ENCODE assay signal across 21 cellular contexts in the genomic region with DNA sequence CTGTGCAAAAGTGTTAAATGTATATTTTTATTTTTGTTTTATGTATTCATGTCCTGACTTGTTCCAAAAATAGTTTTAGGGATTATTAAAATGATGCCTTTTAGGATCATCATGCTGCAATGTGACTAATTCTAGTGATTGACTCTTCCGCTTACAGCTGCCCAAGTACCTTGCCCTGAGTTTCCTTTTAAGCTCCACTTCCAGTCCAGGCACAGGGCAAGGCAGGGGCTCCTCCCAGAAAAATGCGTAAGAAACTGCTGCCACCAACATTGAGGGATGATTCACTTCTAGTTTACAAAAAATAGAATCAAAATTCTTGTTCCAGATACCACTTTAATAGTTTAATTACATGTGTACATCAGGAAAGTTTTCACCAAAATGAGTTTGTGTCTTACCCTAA.
A peak's percentile ranks its signal among the peaks of the same experiment; 100 is the strongest.
DNase-seq lines count a peak whose midpoint lies in the region; ATAC-seq and TF ChIP-seq lines count a peak whose summit lies in the region.
"Had no signal": no experiment of that assay in that cellular context is flagged by ENCODE, and none has a peak within 500 bp of the region (broad histone marks: within the 10 kb centered on the region; RNA-seq: fewer than 3 reads in every experiment).

No MANE protein-coding gene starts in this region.

- POLR2A ChIA-PET in MCF 10A (lab: Yijun Ruan, JAX), result interaction anchor here (0.7 to 2.8 kb wide), 9 partner anchors 9 to 566 kb away, joined by 3 to 10 read pairs (median 3); no protein-coding TSS in a partner anchor

- H3K27me3 ChIP-seq in breast epithelium (no peaks in the 10 kb centered on the region), smooth muscle cell (ENCODE audit: low read depth) (no peaks in the 10 kb centered on the region)
- H3K27me3 ChIP-seq: BLaER1, sigmoid colon, upper lobe of left lung had no signal

- BruUV-seq in MCF 10A (replicated peaks; lab: Mats Ljungman, UMichigan), result no TSS peak

- no peak for TF ChIP-seq POLR2A in breast epithelium (IDR thresholded peaks at IDR 0.05)

- H3K9me3 Mint-ChIP-seq in MCF 10A (ENCODE audit: unreplicated experiment), result peaks cover 7% of the 10 kb centered on the region

- peaks cover 22% of the 10 kb centered on the region for H3K4me1 Mint-ChIP-seq in MCF 10A (ENCODE audit: insufficient read depth, unreplicated experiment)

- H2AFZ ChIP-seq in smooth muscle cell (ENCODE audit: low read depth), result peak overlapping the region; percentile 43
- H2AFZ ChIP-seq: GM23338 had no signal

- no peak for ATAC-seq in GM19324 (IDR thresholded peaks at IDR 0.05; ENCODE audit: low FRiP score, unreplicated experiment)
- no peak for ATAC-seq in HG02981 (IDR thresholded peaks at IDR 0.05; ENCODE audit: unreplicated experiment)
- ATAC-seq: activated CD4-positive, CD25-positive, alpha-beta regulatory T cell treated with anti-CD3 and anti-CD28 coated beads, Interleukin-2, amount 50 U/mL, for 24 hours; GM23338 had no signal

- TF ChIP-seq CTCF in MCF 10A (IDR thresholded peaks at IDR 0.05; ENCODE audit: unreplicated experiment) (no peak), breast epithelium (IDR thresholded peaks at IDR 0.05) (no peak), fibroblast of the aortic adventitia (IDR thresholded peaks at IDR 0.05; ENCODE audit: insufficient read depth, low read length) (no peak), smooth muscle cell (IDR thresholded peaks at IDR 0.05; ENCODE audit: borderline replicate concordance, insufficient read depth, poor library complexity, severe bottlenecking) (no peak)

- H4K20me1 ChIP-seq in smooth muscle cell (ENCODE audit: low read depth), result no peaks in the 10 kb centered on the region
- H4K20me1 ChIP-seq: BLaER1 had no signal

- DNase-seq in MCF 10A (ENCODE audit: unreplicated experiment), result peak; percentile 56
- no peak for DNase-seq in breast epithelium (ENCODE audit: low spot score in 2 of 2)
- peak; percentile 43 for DNase-seq in amniotic epithelial cell (ENCODE audit: low read depth)
- peak; percentile 39 for DNase-seq in fibroblast of the aortic adventitia (ENCODE audit: low read depth)
- no peak for DNase-seq in smooth muscle cell (lab: John Stamatoyannopoulos, UW; ENCODE audit: unreplicated experiment)
- DNase-seq in germinal center (ENCODE audit: low spot score), result no peak
- DNase-seq: 8988T; activated CD4-positive, alpha-beta memory T cell treated with anti-CD3 and anti-CD28 coated beads, Interleukin-2, amount 10 ng/mL, durations not matched to agents 7 days and 5 days; activated T-cell treated with anti-CD3 and anti-CD28 coated beads for 4 hours; caudate nucleus; COR-L47; DMS79 treated with DMSO at 0.1 percent for 48 hours; NCI-H1436 treated with DMSO at 0.1 percent for 48 hours; NCI-H524 treated with DMSO at 0.1 percent for 48 hours; sigmoid colon; upper lobe of left lung had no signal

- no peaks in the 10 kb centered on the region for H3K79me2 ChIP-seq in smooth muscle cell (ENCODE audit: low read depth)

- CTCF ChIA-PET in MCF 10A (lab: Yijun Ruan, JAX), result interaction anchor here (1.4 kb wide), 1 partner anchor 9 kb away, joined by 3 read pairs; no protein-coding TSS in a partner anchor

- WGBS in smooth muscle cell (ENCODE audit: low lambda C conversion rate), result 50% methylated on average over 2 of the region's 2 CpGs

- H3K27me3 Mint-ChIP-seq in MCF 10A (ENCODE audit: insufficient read depth, unreplicated experiment), result no peaks in the 10 kb centered on the region

- peak overlapping the region; percentile 66 for H3K4me2 ChIP-seq in smooth muscle cell
- H3K4me2 ChIP-seq: BLaER1, GM23338 had no signal

- no peaks in the 10 kb centered on the region for H3K9me3 ChIP-seq in breast epithelium
- H3K9me3 ChIP-seq in smooth muscle cell (replicated peaks; ENCODE audit: low read depth), result no peaks in the 10 kb centered on the region
- H3K9me3 ChIP-seq: sigmoid colon, upper lobe of left lung had no signal

- H3K27ac ChIP-seq in breast epithelium, result no peak overlapping the region
- H3K27ac ChIP-seq in smooth muscle cell (ENCODE audit: low read depth), result peak overlapping the region; percentile 53
- H3K27ac ChIP-seq: BLaER1, sigmoid colon, upper lobe of left lung had no signal

- intact Hi-C loops in MCF 10A (cut with micrococcal nuclease) (no loop called here), breast epithelium (cut with DNase I; ENCODE audit: low total_unique reads) (no loop called here)

- H3K4me3 Mint-ChIP-seq in MCF 10A (ENCODE audit: unreplicated experiment), result no peak overlapping the region
- H3K4me3 Mint-ChIP-seq: activated CD4-positive, alpha-beta memory T cell treated with anti-CD3 and anti-CD28 coated beads, Interleukin-2, amount 10 ng/mL, durations not matched to agents 7 days and 5 days; GM23338 had no signal

- H3K4me3 ChIP-seq in breast epithelium (no peak overlapping the region), fibroblast of the aortic adventitia (ENCODE audit: low read depth, low read length) (no peak overlapping the region), smooth muscle cell (no peak overlapping the region)
- H3K4me3 ChIP-seq: BLaER1, GM23338, sigmoid colon, upper lobe of left lung had no signal

- no peaks in the 10 kb centered on the region for H3K36me3 ChIP-seq in breast epithelium
- H3K36me3 ChIP-seq in smooth muscle cell (ENCODE audit: low read depth), result no peaks in the 10 kb centered on the region
- H3K36me3 ChIP-seq: BLaER1, sigmoid colon, upper lobe of left lung had no signal

- peak overlapping the region; percentile 52 for H3K27ac Mint-ChIP-seq in MCF 10A (ENCODE audit: low read depth, unreplicated experiment)
- H3K27ac Mint-ChIP-seq: activated CD4-positive, alpha-beta memory T cell treated with anti-CD3 and anti-CD28 coated beads, Interleukin-2, amount 10 ng/mL, durations not matched to agents 7 days and 5 days; GM23338 had no signal

- H3K36me3 Mint-ChIP-seq in MCF 10A (ENCODE audit: insufficient read depth, unreplicated experiment), result no peaks in the 10 kb centered on the region

- no peak overlapping the region for H3K9ac ChIP-seq in smooth muscle cell (ENCODE audit: low read depth)
- H3K9ac ChIP-seq: BLaER1 had no signal

- no peaks in the 10 kb centered on the region for H3K4me1 ChIP-seq in breast epithelium
- H3K4me1 ChIP-seq in smooth muscle cell (ENCODE audit: low read depth), result no peaks in the 10 kb centered on the region
- H3K4me1 ChIP-seq: BLaER1, sigmoid colon, upper lobe of left lung had no signal

- no peaks in the 10 kb centered on the region for H3F3A ChIP-seq in smooth muscle cell (ENCODE audit: low read depth)

Comparison
In these comparisons a context has a peak if more than half of its experiments do, and no peak if none do; other contexts are left out.
1. DNase-seq: peak in MCF 10A (single experiment), amniotic epithelial cell (single experiment) and fibroblast of the aortic adventitia (single experiment); none in breast epithelium (0 of 2), smooth muscle cell (single experiment) and germinal center (single experiment).